1 cellular context compared by ENCODE assay signal in the genomic region with DNA sequence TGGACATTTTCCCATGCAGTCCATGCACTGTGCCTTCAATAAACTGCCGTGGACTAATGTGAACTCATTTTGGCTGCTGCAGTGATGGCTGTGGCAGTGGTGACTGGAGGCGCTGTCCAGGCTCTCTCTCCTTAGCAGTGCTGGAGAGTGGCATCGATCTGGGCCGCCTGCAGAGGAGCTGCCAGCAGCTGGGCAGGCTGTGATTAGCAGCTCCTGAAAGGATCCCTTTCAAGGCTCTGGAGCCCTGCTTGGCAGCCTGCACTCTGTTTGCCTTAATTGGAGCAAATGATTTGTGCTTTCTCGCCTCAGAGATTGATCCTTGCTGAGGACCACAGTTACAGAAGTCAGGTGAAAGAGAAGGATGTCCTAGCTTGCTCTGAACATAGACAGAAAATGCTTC.
TF ChIP-seq lines count a peak whose summit lies in the region.

No MANE protein-coding gene starts in this region.

TF ChIP-seq in WTC11, 78 proteins besides CTCF, POLR2A, EP300 and RAD21 (continued from another document):
- TF ChIP-seq STAT6 (CRISPR knock-in tag; conservative IDR thresholded peaks at IDR 0.05; ENCODE audit: low read depth) (no peak), ZNF671 (CRISPR knock-in tag; IDR thresholded peaks at IDR 0.05) (no peak)
- TF ChIP-seq, protein P1, sequence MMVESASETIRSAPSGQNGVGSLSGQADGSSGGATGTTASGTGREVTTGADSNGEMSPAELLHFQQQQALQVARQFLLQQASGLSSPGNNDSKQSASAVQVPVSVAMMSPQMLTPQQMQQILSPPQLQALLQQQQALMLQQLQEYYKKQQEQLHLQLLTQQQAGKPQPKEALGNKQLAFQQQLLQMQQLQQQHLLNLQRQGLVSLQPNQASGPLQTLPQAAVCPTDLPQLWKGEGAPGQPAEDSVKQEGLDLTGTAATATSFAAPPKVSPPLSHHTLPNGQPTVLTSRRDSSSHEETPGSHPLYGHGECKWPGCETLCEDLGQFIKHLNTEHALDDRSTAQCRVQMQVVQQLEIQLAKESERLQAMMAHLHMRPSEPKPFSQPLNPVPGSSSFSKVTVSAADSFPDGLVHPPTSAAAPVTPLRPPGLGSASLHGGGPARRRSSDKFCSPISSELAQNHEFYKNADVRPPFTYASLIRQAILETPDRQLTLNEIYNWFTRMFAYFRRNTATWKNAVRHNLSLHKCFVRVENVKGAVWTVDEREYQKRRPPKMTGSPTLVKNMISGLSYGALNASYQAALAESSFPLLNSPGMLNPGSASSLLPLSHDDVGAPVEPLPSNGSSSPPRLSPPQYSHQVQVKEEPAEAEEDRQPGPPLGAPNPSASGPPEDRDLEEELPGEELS (CRISPR knock-in tag; IDR thresholded peaks at IDR 0.05), result no peak
- TF ChIP-seq, protein P2, sequence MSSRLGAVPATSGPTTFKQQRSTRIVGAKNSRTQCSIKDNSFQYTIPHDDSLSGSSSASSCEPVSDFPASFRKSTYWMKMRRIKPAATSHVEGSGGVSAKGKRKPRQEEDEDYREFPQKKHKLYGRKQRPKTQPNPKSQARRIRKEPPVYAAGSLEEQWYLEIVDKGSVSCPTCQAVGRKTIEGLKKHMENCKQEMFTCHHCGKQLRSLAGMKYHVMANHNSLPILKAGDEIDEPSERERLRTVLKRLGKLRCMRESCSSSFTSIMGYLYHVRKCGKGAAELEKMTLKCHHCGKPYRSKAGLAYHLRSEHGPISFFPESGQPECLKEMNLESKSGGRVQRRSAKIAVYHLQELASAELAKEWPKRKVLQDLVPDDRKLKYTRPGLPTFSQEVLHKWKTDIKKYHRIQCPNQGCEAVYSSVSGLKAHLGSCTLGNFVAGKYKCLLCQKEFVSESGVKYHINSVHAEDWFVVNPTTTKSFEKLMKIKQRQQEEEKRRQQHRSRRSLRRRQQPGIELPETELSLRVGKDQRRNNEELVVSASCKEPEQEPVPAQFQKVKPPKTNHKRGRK (CRISPR knock-in tag; IDR thresholded peaks at IDR 0.05; ENCODE audit: borderline replicate concordance), result no peak
